Comparison of ENCODE assay signal across 1 cellular context in genomic region chr6:16754864-16755263, GRCh38.
TF ChIP-seq lines count a peak whose summit lies in the region.

No MANE protein-coding gene starts in this region.

TF ChIP-seq in GM23338, 12 proteins besides CTCF, POLR2A, EP300 and RAD21 (continued from another document):
- TF ChIP-seq REST (IDR thresholded peaks at IDR 0.05; ENCODE audit: unreplicated experiment) (no peak), POLR2AphosphoS5 (IDR thresholded peaks at IDR 0.05; ENCODE audit: low read depth) (no peak), NANOG (IDR thresholded peaks at IDR 0.05; ENCODE audit: borderline replicate concordance) (no peak), EZH2phosphoT487 (IDR thresholded peaks at IDR 0.05; ENCODE audit: unreplicated experiment) (no peak), CREB1 (CRISPR knock-in tag; IDR thresholded peaks at IDR 0.05; ENCODE audit: low read depth) (no peak), EZH2 (IDR thresholded peaks at IDR 0.05; ENCODE audit: low read depth, unreplicated experiment) (no peak), ETS1 (IDR thresholded peaks at IDR 0.05) (no peak), STAT1 (IDR thresholded peaks at IDR 0.05; ENCODE audit: unreplicated experiment) (no peak), JUNB (IDR thresholded peaks at IDR 0.05; ENCODE audit: unreplicated experiment) (no peak), ZNF114 (CRISPR knock-in tag; IDR thresholded peaks at IDR 0.05) (no peak)
